In genomic region chr6:32175322-32175710, GRCh38 we compare ENCODE assay signal across 8 cellular contexts. TPM values are rescaled to one million over a fixed set of nuclear protein-coding genes. Genes with fewer than 3 reads are reported as not detected.
A peak's percentile ranks its signal among the peaks of the same experiment; 100 is the strongest.
DNase-seq lines count a peak whose midpoint lies in the region; ATAC-seq lines count a peak whose summit lies in the region.

No MANE protein-coding gene starts in this region.

- no peak for ATAC-seq in stimulated activated naive CD8-positive, alpha-beta T cell treated with anti-CD3 and anti-CD28 coated beads, Interleukin-15, Interleukin-2, amounts not matched to agents 100 U/mL and 50 U/mL, for 24 hours
- no peak for ATAC-seq in GM18909 (IDR thresholded peaks at IDR 0.05; ENCODE audit: poor library complexity, unreplicated experiment)

- H3K4me1 Mint-ChIP-seq in stimulated activated naive CD8-positive, alpha-beta T cell treated with anti-CD3 and anti-CD28 coated beads, Interleukin-15, Interleukin-2, amounts not matched to agents 100 ng/mL and 50 ng/mL, for 24 hours (ENCODE audit: low read depth), result peaks cover 71% of the 10 kb centered on the region

- no peaks in the 10 kb centered on the region for H3K27me3 ChIP-seq in mucosa of rectum (ENCODE audit: control insufficient read depth in 2 of 2, insufficient read depth in 2 of 2, low read length in 2 of 2)

- no peak for DNase-seq in stimulated activated naive CD8-positive, alpha-beta T cell treated with anti-CD3 and anti-CD28 coated beads, Interleukin-15, Interleukin-2, amounts not matched to agents 100 U/mL and 50 U/mL, for 24 hours
- DNase-seq in caudate nucleus (lab: John Stamatoyannopoulos, UW) (no peak), SKM-1 treated with dmso at 0.1 percent for 144 hours (lab: John Stamatoyannopoulos, UW; ENCODE audit: unreplicated experiment) (no peak), dermis blood vessel endothelial cell (no peak), posterior cingulate gyrus (no peak)

- H3K4me3 ChIP-seq in mucosa of rectum (ENCODE audit: low read length in 2 of 2), result peak overlapping the region; percentile 91 to 97

- H3K27me3 Mint-ChIP-seq in stimulated activated naive CD8-positive, alpha-beta T cell treated with anti-CD3 and anti-CD28 coated beads, Interleukin-15, Interleukin-2, amounts not matched to agents 100 ng/mL and 50 ng/mL, for 24 hours, result no peaks in the 10 kb centered on the region

- H3K9ac ChIP-seq in mucosa of rectum (ENCODE audit: low read depth in 1 of 2, low read length in 2 of 2), result peak overlapping the region; percentile 89 to 93

- H3K9me3 Mint-ChIP-seq in stimulated activated naive CD8-positive, alpha-beta T cell treated with anti-CD3 and anti-CD28 coated beads, Interleukin-15, Interleukin-2, amounts not matched to agents 100 ng/mL and 50 ng/mL, for 24 hours, result no peaks in the 10 kb centered on the region

- H3K36me3 Mint-ChIP-seq in stimulated activated naive CD8-positive, alpha-beta T cell treated with anti-CD3 and anti-CD28 coated beads, Interleukin-15, Interleukin-2, amounts not matched to agents 100 ng/mL and 50 ng/mL, for 24 hours (ENCODE audit: low read depth), result peaks cover 20% of the 10 kb centered on the region

- H3K4me1 ChIP-seq in mucosa of rectum (ENCODE audit: control insufficient read depth in 2 of 2, insufficient read depth in 2 of 2, low read length in 2 of 2), result peaks cover 32 to 40% of the 10 kb centered on the region in 2 donors

- H3K9me3 ChIP-seq in mucosa of rectum (ENCODE audit: control insufficient read depth in 2 of 2, low read length in 2 of 2), result no peaks in the 10 kb centered on the region

- intact Hi-C loops in posterior cingulate gyrus (cut with DNase I), result loop anchor here (5.0 kb wide), 1 partner anchor 43 kb away; the partner anchor contains the start of gene FKBPL

- H3K27ac ChIP-seq in caudate nucleus (ENCODE audit: low read depth, low read length) (peak overlapping the region; percentile 99), mucosa of rectum (ENCODE audit: low read depth in 2 of 2, low read length in 2 of 2) (peak overlapping the region; percentile 70 to 98)

- H3K36me3 ChIP-seq in mucosa of rectum (ENCODE audit: control insufficient read depth in 2 of 2, insufficient read depth in 2 of 2, low read length in 2 of 2), result peaks cover 0 to 15% of the 10 kb centered on the region in 2 donors

- H3K27ac Mint-ChIP-seq in stimulated activated naive CD8-positive, alpha-beta T cell treated with anti-CD3 and anti-CD28 coated beads, Interleukin-15, Interleukin-2, amounts not matched to agents 100 ng/mL and 50 ng/mL, for 24 hours, result peak overlapping the region; percentile 43

- H3K4me3 Mint-ChIP-seq in stimulated activated naive CD8-positive, alpha-beta T cell treated with anti-CD3 and anti-CD28 coated beads, Interleukin-15, Interleukin-2, amounts not matched to agents 100 ng/mL and 50 ng/mL, for 24 hours, result peak overlapping the region; percentile 96

RNA-seq across cellular contexts. Expression of gene AGPAT1, which starts 0.6 kb away (rescaled TPM):
- total RNA-seq in dermis blood vessel endothelial cell, result 9.5 and 22.2 TPM in 2 replicates

RNA-seq across cellular contexts. Expression of gene RNF5, which starts 2.9 kb away (rescaled TPM):
- 31.6 and 53.1 TPM in 2 replicates for total RNA-seq in dermis blood vessel endothelial cell

RNA-seq across cellular contexts. Expression of gene AGER, which starts 8.7 kb away (rescaled TPM):
- total RNA-seq in dermis blood vessel endothelial cell, result 0.74 and 0.85 TPM in 2 replicates

RNA-seq across cellular contexts. Expression of gene EGFL8, which starts 10.9 kb away (rescaled TPM):
- total RNA-seq in dermis blood vessel endothelial cell, result 1.3 and 2.7 TPM in 2 replicates

RNA-seq across cellular contexts. Expression of gene PBX2, which starts 14.7 kb away (rescaled TPM):
- 62.3 and 85.6 TPM in 2 replicates for total RNA-seq in dermis blood vessel endothelial cell
